Comparison of ENCODE assay signal across 14 cellular contexts in genomic region chr7:51289608-51290370, GRCh38. TPM values are rescaled to one million over a fixed set of nuclear protein-coding genes. Genes with fewer than 3 reads are reported as not detected.
DNase-seq lines count a peak whose midpoint lies in the region; ATAC-seq and TF ChIP-seq lines count a peak whose summit lies in the region.
"Had no signal": no experiment of that assay in that cellular context is flagged by ENCODE, and none has a peak within 500 bp of the region (broad histone marks: within the 10 kb centered on the region; RNA-seq: fewer than 3 reads in every experiment).

No MANE protein-coding gene starts in this region.

- H3K18ac ChIP-seq in mesendoderm (ENCODE audit: low read length), result no peak overlapping the region

- peaks cover 1% of the 10 kb centered on the region for H3K27me3 Mint-ChIP-seq in activated CD8-positive, alpha-beta T cell treated with anti-CD3 and anti-CD28 coated beads for 36 hours

- H2BK5ac ChIP-seq in mesendoderm (ENCODE audit: low read length), result no peak overlapping the region

- H3K27ac Mint-ChIP-seq in activated CD8-positive, alpha-beta T cell treated with anti-CD3 and anti-CD28 coated beads for 36 hours, result no peak overlapping the region

- peak; percentile 63 for DNase-seq in NCI-H510A treated with DMSO at 0.1 percent for 48 hours (lab: John Stamatoyannopoulos, UW)
- no peak for DNase-seq in NCI-H510A (lab: John Stamatoyannopoulos, UW)
- peak; percentile 69 for DNase-seq in cerebellum (ENCODE audit: low spot score)
- no peak for DNase-seq in mesendoderm
- no peak for DNase-seq in transverse colon
- DNase-seq in NCI-H226, result no peak
- no peak for DNase-seq in activated CD8-positive, alpha-beta T cell treated with anti-CD3 and anti-CD28 coated beads for 36 hours
- DNase-seq in NCI-H2227 (lab: John Stamatoyannopoulos, UW; ENCODE audit: unreplicated experiment), result no peak
- DNase-seq: activated CD4-positive, CD25-positive, alpha-beta regulatory T cell treated with anti-CD3 and anti-CD28 coated beads, Interleukin-2, amount 50 U/mL, for 72 hours; activated T-cell treated with anti-CD3 and anti-CD28 coated beads, Interleukin-2, amount 50 U/mL, for 48 hours; left lung had no signal

- H3K36me3 Mint-ChIP-seq in activated CD8-positive, alpha-beta T cell treated with anti-CD3 and anti-CD28 coated beads for 36 hours (ENCODE audit: low read depth), result no peaks in the 10 kb centered on the region

- H3K36me3 ChIP-seq in mesendoderm (ENCODE audit: control insufficient read depth, insufficient read depth, low read length) (no peaks in the 10 kb centered on the region), transverse colon (no peaks in the 10 kb centered on the region)
- H3K36me3 ChIP-seq: left lung, neutrophil, tibial nerve had no signal

- no peak overlapping the region for H3K56ac ChIP-seq in mesendoderm (ENCODE audit: low read length)

- TF ChIP-seq EP300 in transverse colon (IDR thresholded peaks at IDR 0.05; ENCODE audit: low read depth), result no peak

- H2AK5ac ChIP-seq in mesendoderm (ENCODE audit: low read length), result no peak overlapping the region

- H3K4me3 Mint-ChIP-seq in activated CD8-positive, alpha-beta T cell treated with anti-CD3 and anti-CD28 coated beads for 36 hours, result no peak overlapping the region

- H3K27me3 ChIP-seq in mesendoderm (ENCODE audit: insufficient read depth, low read length, poor library complexity) (no peaks in the 10 kb centered on the region), transverse colon (no peaks in the 10 kb centered on the region)
- H3K27me3 ChIP-seq: left lung, tibial nerve had no signal

- no peaks in the 10 kb centered on the region for H3K79me2 ChIP-seq in mesendoderm (ENCODE audit: control insufficient read depth, insufficient read depth, low read length)

- H3K4ac ChIP-seq in mesendoderm (ENCODE audit: low read depth, low read length), result peak overlapping the region; percentile 41

- H3K4me1 Mint-ChIP-seq in activated CD8-positive, alpha-beta T cell treated with anti-CD3 and anti-CD28 coated beads for 36 hours (ENCODE audit: low read depth), result no peaks in the 10 kb centered on the region

- H3K4me1 ChIP-seq in mesendoderm (ENCODE audit: control insufficient read depth, low read depth, low read length), result no peaks in the 10 kb centered on the region
- H3K4me1 ChIP-seq in transverse colon, result peaks cover 6 to 37% (median 24%) of the 10 kb centered on the region in 4 donors
- H3K4me1 ChIP-seq: left lung had no signal

- H3K9ac ChIP-seq in mesendoderm (ENCODE audit: low read length), result no peak overlapping the region

- no peak overlapping the region for H2BK15ac ChIP-seq in mesendoderm (replicated peaks; ENCODE audit: low read depth)

- TF ChIP-seq POLR2A in transverse colon (IDR thresholded peaks at IDR 0.05), result no peak

- H3K79me1 ChIP-seq in mesendoderm (ENCODE audit: low read length), result no peaks in the 10 kb centered on the region

- H4K8ac ChIP-seq in mesendoderm (ENCODE audit: low read depth, low read length), result no peak overlapping the region

- H3K4me3 ChIP-seq in mesendoderm (ENCODE audit: low read length) (no peak overlapping the region), transverse colon (no peak overlapping the region)
- H3K4me3 ChIP-seq: A549, left lung, tibial nerve had no signal

- H3K9me3 ChIP-seq in transverse colon, result no peaks in the 10 kb centered on the region
- H3K9me3 ChIP-seq: A549, neutrophil, tibial nerve had no signal

- in situ Hi-C loops in transverse colon (cut with MboI; ENCODE audit: low pct_ligation_motif_present in 1 of 4, low pct_unique_long_range_greater_than_20kb in 1 of 4, low sequenced_read_pairs in 3 of 4), result no loop called here

- CTCF ChIA-PET in activated CD8-positive, alpha-beta T cell treated with anti-CD3 and anti-CD28 coated beads for 36 hours (lab: Charles Lee), result no interaction called here

- no peak overlapping the region for H3K4me2 ChIP-seq in mesendoderm (ENCODE audit: low read length)
- H3K4me2 ChIP-seq: A549 had no signal

- no peak overlapping the region for H3K23ac ChIP-seq in mesendoderm (ENCODE audit: low read length)

- TF ChIP-seq CTCF in transverse colon (IDR thresholded peaks at IDR 0.05), result no peak
- TF ChIP-seq CTCF in activated CD8-positive, alpha-beta T cell treated with anti-CD3 and anti-CD28 coated beads for 36 hours (IDR thresholded peaks at IDR 0.05), result no peak

- H3K9me3 Mint-ChIP-seq in activated CD8-positive, alpha-beta T cell treated with anti-CD3 and anti-CD28 coated beads for 36 hours, result no peaks in the 10 kb centered on the region

- intact Hi-C loops in transverse colon (cut with DNase I; ENCODE audit: low total_unique reads), result no loop called here
- intact Hi-C loops in activated CD8-positive, alpha-beta T cell treated with anti-CD3 and anti-CD28 coated beads for 36 hours (cut with micrococcal nuclease), result no loop called here

- no CpG with 5 or more reads among the region's 5 CpGs for WGBS in mesendoderm (ENCODE audit: extremely low coverage, insufficient coverage, low lambda C conversion rate)
- WGBS in transverse colon (ENCODE audit: low coverage in 1 of 2), 2 donors, result 41 to 46% methylated on average over 5 of the region's 5 CpGs

- POLR2A ChIA-PET in activated CD8-positive, alpha-beta T cell treated with anti-CD3 and anti-CD28 coated beads for 36 hours (lab: Charles Lee), result no interaction called here

- H2BK120ac ChIP-seq in mesendoderm (ENCODE audit: low read depth, low read length), result no peak overlapping the region

- H4K5ac ChIP-seq in mesendoderm (ENCODE audit: low read length), result no peak overlapping the region

- no peak for ATAC-seq in activated CD8-positive, alpha-beta T cell treated with anti-CD3 and anti-CD28 coated beads for 36 hours

- H3K27ac ChIP-seq in mesendoderm (ENCODE audit: low read depth, low read length) (no peak overlapping the region), transverse colon (peak overlapping the region; percentile 78 to 84 (median 82))
- H3K27ac ChIP-seq: A549, left lung, neutrophil had no signal

RNA-seq across cellular contexts. Expression of gene COBL, which starts 26.8 kb away (rescaled TPM):
- total RNA-seq in cerebellum (3.8 TPM), transverse colon (100 to 1,000 TPM in 1 of 4 donors, 10 to 100 TPM in 3; 62.4 to 114 (median 72.2) TPM)
- 6.7 TPM for polyA plus RNA-seq in mesendoderm (2013, experiment 1 of 2)
- 7.5 TPM for polyA plus RNA-seq in mesendoderm (2013, experiment 2 of 2)
- not detected for total RNA-seq in activated CD8-positive, alpha-beta T cell treated with anti-CD3 and anti-CD28 coated beads for 36 hours

Comparison
In these comparisons a context has a peak if more than half of its experiments do, and no peak if none do; other contexts are left out.
1. DNase-seq: peak in NCI-H510A treated with DMSO at 0.1 percent for 48 hours (single experiment) and cerebellum (single experiment); none in NCI-H510A (single experiment), mesendoderm (single experiment), transverse colon (single experiment), NCI-H226 (single experiment), activated CD8-positive, alpha-beta T cell treated with anti-CD3 and anti-CD28 coated beads for 36 hours (single experiment) and NCI-H2227 (single experiment).
2. RNA of gene COBL, which starts 26.8 kb away (total RNA-seq): 62.4 to 114 TPM in transverse colon; 3.8 TPM in cerebellum (single experiment) and not detected in activated CD8-positive, alpha-beta T cell treated with anti-CD3 and anti-CD28 coated beads for 36 hours; every median in the first group is over 10 times any median in the second.